9 cellular contexts compared by ENCODE assay signal in the genomic region with DNA sequence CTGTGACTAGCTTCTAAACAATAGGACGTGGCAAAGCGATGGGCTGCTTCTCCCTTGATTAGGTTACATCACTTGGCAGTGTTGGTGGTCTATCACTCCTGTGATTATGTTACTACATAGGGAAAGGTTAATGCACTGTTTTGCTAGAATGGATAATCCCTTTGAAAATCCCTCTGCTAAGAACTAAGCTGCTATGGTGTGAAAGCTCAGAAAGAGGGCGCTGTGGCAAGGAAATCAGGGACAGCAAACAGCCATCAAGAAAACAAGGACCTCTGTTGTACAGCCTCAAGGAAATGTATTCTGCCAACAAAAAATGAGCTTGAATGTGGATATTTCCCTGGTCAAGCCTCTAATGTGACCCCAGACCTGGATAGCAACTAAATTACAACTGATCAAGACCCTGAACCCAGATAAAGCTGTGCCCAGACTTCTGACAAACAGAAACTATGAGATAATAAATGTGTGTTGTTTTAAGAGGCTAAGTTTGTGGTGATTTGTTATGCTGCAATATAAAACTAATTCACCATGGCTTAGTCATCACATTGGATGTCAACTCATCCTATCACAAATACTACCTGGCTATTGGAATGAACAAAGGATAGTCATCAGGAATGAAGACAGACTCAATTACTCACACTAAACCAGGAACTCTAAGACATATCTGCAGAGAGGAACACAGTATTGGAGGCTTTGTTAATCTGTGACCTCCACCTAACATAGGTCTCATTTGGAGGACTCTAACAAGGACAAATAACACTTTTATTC.
DNase-seq lines count a peak whose midpoint lies in the region; ATAC-seq and TF ChIP-seq lines count a peak whose summit lies in the region.
"Had no signal": no experiment of that assay in that cellular context is flagged by ENCODE, and none has a peak within 500 bp of the region (broad histone marks: within the 10 kb centered on the region; RNA-seq: fewer than 3 reads in every experiment).

No MANE protein-coding gene starts in this region.

- in situ Hi-C loops in brain microvascular endothelial cell (cut with HindIII; ENCODE audit: low pct_ligation_motif_present, low sequenced_read_pairs), result no loop called here

- no peak overlapping the region for H3K4me3 Mint-ChIP-seq in stimulated activated memory B cell treated with anti-CD40 and anti-IgM and Interleukin-4, amounts not matched to agents 10 μg/mL and 1 μg/mL and 100 μg/mL, for 72 hours
- no peak overlapping the region for H3K4me3 Mint-ChIP-seq in T-cell

- H3K4me3 ChIP-seq in brain microvascular endothelial cell (ENCODE audit: low read depth, low read length) (no peak overlapping the region), lower leg skin (ENCODE audit: low read depth, poor library complexity, severe bottlenecking) (no peak overlapping the region)
- H3K4me3 ChIP-seq: ovary had no signal

- peak; percentile 45 for DNase-seq in Daoy (ENCODE audit: low read depth)
- peak; percentile 44 to 66 for DNase-seq in Kasumi-1 (lab: John Stamatoyannopoulos, UW)
- DNase-seq in brain microvascular endothelial cell, result peak; percentile 49
- peak; percentile 52 for DNase-seq in midbrain (lab: John Stamatoyannopoulos, UW)
- DNase-seq in lower leg skin (ENCODE audit: low spot score in 2 of 2), result no peak
- no peak for DNase-seq in T-cell
- DNase-seq: ovary had no signal

- CTCF ChIA-PET in T-cell (lab: Charles Lee), result no interaction called here

- H3K9me3 Mint-ChIP-seq in stimulated activated memory B cell treated with anti-CD40 and anti-IgM and Interleukin-4, amounts not matched to agents 10 μg/mL and 1 μg/mL and 100 μg/mL, for 72 hours, result no peaks in the 10 kb centered on the region
- H3K9me3 Mint-ChIP-seq in T-cell, result peaks cover 0 to 3% (median 0%) of the 10 kb centered on the region in 3 donors

- no peaks in the 10 kb centered on the region for H3K36me3 Mint-ChIP-seq in stimulated activated memory B cell treated with anti-CD40 and anti-IgM and Interleukin-4, amounts not matched to agents 10 μg/mL and 1 μg/mL and 100 μg/mL, for 72 hours
- no peaks in the 10 kb centered on the region for H3K36me3 Mint-ChIP-seq in T-cell

- H3K27ac ChIP-seq in brain microvascular endothelial cell, result no peak overlapping the region
- H3K27ac ChIP-seq: ovary had no signal

- TF ChIP-seq POLR2A in lower leg skin (IDR thresholded peaks at IDR 0.05), result no peak

- H3K4me1 Mint-ChIP-seq in stimulated activated memory B cell treated with anti-CD40 and anti-IgM and Interleukin-4, amounts not matched to agents 10 μg/mL and 1 μg/mL and 100 μg/mL, for 72 hours, result no peaks in the 10 kb centered on the region
- H3K4me1 Mint-ChIP-seq in T-cell, result no peaks in the 10 kb centered on the region

- H3K27me3 ChIP-seq in brain microvascular endothelial cell (replicated peaks), result no peaks in the 10 kb centered on the region
- H3K27me3 ChIP-seq: ovary had no signal

- ATAC-seq in GM21737 (IDR thresholded peaks at IDR 0.05; ENCODE audit: unreplicated experiment) (no peak), T-cell (replicated peaks in 1 of 4) (no peak)
- no peak for ATAC-seq in stimulated activated memory B cell treated with anti-CD40 and anti-IgM and Interleukin-4, amounts not matched to agents 10 μg/mL and 1 μg/mL and 100 μg/mL, for 72 hours

- TF ChIP-seq CTCF in brain microvascular endothelial cell (IDR thresholded peaks at IDR 0.05; ENCODE audit: low read depth, low read length, missing control alignments) (peak; percentile 79), lower leg skin (IDR thresholded peaks at IDR 0.05) (no peak)

- H3K36me3 ChIP-seq in brain microvascular endothelial cell (replicated peaks), result no peaks in the 10 kb centered on the region
- H3K36me3 ChIP-seq: ovary had no signal

- WGBS in lower leg skin, 2 donors, result 49 to 55% methylated on average over 3 of the region's 3 CpGs

- POLR2A ChIA-PET in T-cell (lab: Charles Lee), result no interaction called here

- no peak overlapping the region for H3K27ac Mint-ChIP-seq in stimulated activated memory B cell treated with anti-CD40 and anti-IgM and Interleukin-4, amounts not matched to agents 10 μg/mL and 1 μg/mL and 100 μg/mL, for 72 hours
- H3K27ac Mint-ChIP-seq in T-cell, result no peak overlapping the region

- intact Hi-C loops in lower leg skin (cut with DNase I; ENCODE audit: low total_unique reads), result no loop called here

- H3K27me3 Mint-ChIP-seq in stimulated activated memory B cell treated with anti-CD40 and anti-IgM and Interleukin-4, amounts not matched to agents 10 μg/mL and 1 μg/mL and 100 μg/mL, for 72 hours, result no peaks in the 10 kb centered on the region
- H3K27me3 Mint-ChIP-seq in T-cell, result no peaks in the 10 kb centered on the region

Comparison
In these comparisons a context has a peak if more than half of its experiments do, and no peak if none do; other contexts are left out.
1. DNase-seq: peak in Daoy (single experiment), Kasumi-1 (2 of 2), brain microvascular endothelial cell (single experiment) and midbrain (single experiment); none in lower leg skin (0 of 2) and T-cell (0 of 34).